8 cellular contexts compared by ENCODE assay signal in the genomic region with DNA sequence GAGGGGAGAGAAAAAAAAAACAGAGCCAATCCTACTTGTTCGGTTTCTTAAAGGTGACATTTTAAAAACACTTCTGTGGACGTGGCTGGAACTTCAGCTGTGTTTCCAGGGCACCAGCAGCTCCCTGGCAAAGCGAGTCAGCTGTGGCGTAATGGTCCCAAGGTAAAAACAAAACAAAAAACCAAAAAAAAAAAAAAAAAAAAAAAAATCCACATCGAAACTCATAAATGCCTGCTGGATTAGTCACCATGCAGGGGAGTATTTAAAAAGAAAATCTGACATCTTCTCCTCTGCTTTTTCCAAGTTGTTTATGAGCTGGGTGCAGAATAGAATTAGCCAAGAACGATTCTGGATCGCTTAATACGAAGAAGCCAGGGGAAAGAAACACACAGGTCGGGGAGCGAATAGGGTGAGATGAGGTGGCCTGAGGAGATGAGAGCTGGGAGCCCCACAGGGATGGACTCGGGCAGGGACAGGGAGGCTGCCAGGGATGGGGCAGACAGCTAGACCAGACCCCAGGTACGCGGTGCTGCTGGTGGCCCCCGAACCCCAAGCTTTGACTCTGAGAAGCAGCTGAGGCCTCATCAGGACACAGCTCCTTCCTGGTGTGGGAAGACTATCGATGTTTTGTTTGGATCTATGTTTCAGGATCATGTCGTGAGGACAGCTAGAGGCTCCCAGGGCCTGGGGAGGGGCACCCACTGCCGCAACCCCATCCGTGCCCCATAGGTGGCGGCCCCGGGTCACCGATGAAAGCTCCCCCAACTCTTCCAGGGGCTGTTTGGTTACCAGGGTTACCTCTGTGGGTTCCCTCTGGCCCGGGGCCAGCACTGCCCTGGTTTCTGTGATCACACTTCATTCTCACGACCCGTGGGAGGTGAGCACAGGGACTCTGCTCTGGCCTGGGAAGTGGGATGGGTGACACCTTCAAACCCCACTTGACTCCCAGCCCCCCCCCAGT. TPM values are rescaled to one million over a fixed set of nuclear protein-coding genes. Genes with fewer than 3 reads are reported as not detected.
DNase-seq lines count a peak whose midpoint lies in the region; ATAC-seq and TF ChIP-seq lines count a peak whose summit lies in the region.

No MANE protein-coding gene starts in this region.

- TF ChIP-seq CTCF in ovary (IDR thresholded peaks at IDR 0.05): peak in 2 of 3 donors; percentile 34 to 36

- no peaks in the 10 kb centered on the region for H3K9me3 ChIP-seq in ovary

- peak overlapping the region; percentile 13 for H3K4me3 ChIP-seq in ovary

- DNase-seq in NCI-H748 (lab: John Stamatoyannopoulos, UW; ENCODE audit: unreplicated experiment) (peak; percentile 22), NCI-H748 treated with DMSO at 0.1 percent for 48 hours (lab: John Stamatoyannopoulos, UW) (no peak), NCI-H69 (lab: John Stamatoyannopoulos, UW) (peak; percentile 40), activated T-cell treated with anti-CD3 and anti-CD28 coated beads for 48 hours (ENCODE audit: low read depth) (peak; percentile 63), erythroblast (lab: John Stamatoyannopoulos, UW) (peak; percentile 64 to 73), ovary (peak; percentile 74 to 88 (median 83)), cerebellar cortex (ENCODE audit: low spot score) (no peak)

- no peak for ATAC-seq in GM21529 (IDR thresholded peaks at IDR 0.05; ENCODE audit: unreplicated experiment)

- H3K36me3 ChIP-seq in ovary: no peaks in the 10 kb centered on the region

- TF ChIP-seq POLR2A in erythroblast (IDR thresholded peaks at IDR 0.05; ENCODE audit: low read length) (no peak), ovary (IDR thresholded peaks at IDR 0.05) (no peak)

- TF ChIP-seq EP300 in ovary (IDR thresholded peaks at IDR 0.05): no peak

- peaks cover 31% of the 10 kb centered on the region for H3K4me1 ChIP-seq in ovary (ENCODE audit: insufficient read depth)

- H3K27me3 ChIP-seq in ovary: no peaks in the 10 kb centered on the region

- peak overlapping the region; percentile 82 to 88 for H3K27ac ChIP-seq in ovary

- intact Hi-C loops in ovary (cut with DNase I): no loop called here

- WGBS in ovary, 3 donors: 5 to 11% (median 8%) methylated on average over 24 of the region's 24 CpGs

RNA-seq across cellular contexts. Expression of a gene that starts 3.1 kb away (rescaled TPM):
- 10 to 100 TPM in 2 of 7 donors, 1 to 10 TPM in 5; 1.4 to 99.7 (median 6.1) TPM for total RNA-seq in ovary
- polyA plus RNA-seq in ovary: 1 to 10 TPM in 1 of 2 donors, not detected in 1; 3.3 TPM

RNA-seq across cellular contexts. Expression of a gene that starts 8.9 kb away (rescaled TPM):
- total RNA-seq in ovary: 10 to 100 TPM in 6 of 7 donors, 1 to 10 TPM in 1; 8.8 to 26.6 (median 16.3) TPM
- polyA plus RNA-seq in ovary: 10 to 100 TPM in 1 of 2 donors, 1 to 10 TPM in 1; 1.8 to 19.8 TPM

RNA-seq across cellular contexts. Expression of a gene that starts 14.4 kb away (rescaled TPM):
- 1 to 10 TPM in 2 of 7 donors, not detected in 5; 1.0 to 6.9 TPM for total RNA-seq in ovary
- polyA plus RNA-seq in ovary: under 1 TPM in 1 of 2 donors, not detected in 1; 0.18 TPM

RNA-seq across cellular contexts. Expression of a gene that starts 14.4 kb away (rescaled TPM):
- total RNA-seq in ovary: 100 to 1,000 TPM in 1 of 7 donors, 10 to 100 TPM in 6; 43.4 to 110 (median 51.8) TPM
- 10 to 100 TPM; 29.8 to 48.4 TPM for polyA plus RNA-seq in ovary

RNA-seq across cellular contexts. Expression of a gene that starts 25.3 kb away (rescaled TPM):
- 10 to 100 TPM in 5 of 7 donors, 1 to 10 TPM in 2; 9.2 to 35.5 (median 26.3) TPM for total RNA-seq in ovary
- 10 to 100 TPM in 1 of 2 donors, 1 to 10 TPM in 1; 6.3 to 32.2 TPM for polyA plus RNA-seq in ovary

Comparison
In these comparisons a context has a peak if more than half of its experiments do, and no peak if none do; other contexts are left out.
1. DNase-seq: peak in NCI-H748 (single experiment), NCI-H69 (single experiment), activated T-cell treated with anti-CD3 and anti-CD28 coated beads for 48 hours (single experiment), erythroblast (2 of 2) and ovary (5 of 5); none in NCI-H748 treated with DMSO at 0.1 percent for 48 hours (single experiment) and cerebellar cortex (single experiment).